ENCODE assay signal across 10 cellular contexts in genomic region chr5:138504799-138505198, GRCh38. TPM values are rescaled to one million over a fixed set of nuclear protein-coding genes. Genes with fewer than 3 reads are reported as not detected.
DNase-seq lines count a peak whose midpoint lies in the region; ATAC-seq, FAIRE-seq and TF ChIP-seq lines count a peak whose summit lies in the region.
"Had no signal": no experiment of that assay in that cellular context is flagged by ENCODE, and none has a peak within 500 bp of the region (broad histone marks: within the 10 kb centered on the region; RNA-seq: fewer than 3 reads in every experiment).

No MANE protein-coding gene starts in this region.

- H3K4me1 Mint-ChIP-seq in activated T-cell treated with anti-CD3 and anti-CD28 coated beads, Interleukin-2, amount 50 U/mL, for 4 hours (ENCODE audit: low read depth) = no peaks in the 10 kb centered on the region

- H3K4me3 ChIP-seq in ascending aorta = no peak overlapping the region
- peak overlapping the region in 1 of 3 experiments; percentile 16 for H3K4me3 ChIP-seq in keratinocyte (ENCODE audit: control insufficient read depth in 2 of 3, extremely low read depth in 1 of 3, insufficient read depth in 2 of 3, low read depth in 1 of 3, low read length in 3 of 3)
- H3K4me3 ChIP-seq in transverse colon = no peak overlapping the region
- H3K4me3 ChIP-seq in kidney (ENCODE audit: low read length in 2 of 2) = no peak overlapping the region

- H3K9ac ChIP-seq in keratinocyte (ENCODE audit: control insufficient read depth, extremely low read depth, insufficient read depth, low read length) = peak overlapping the region; percentile 53
- no peak overlapping the region for H3K9ac ChIP-seq in kidney (ENCODE audit: low read length in 2 of 2)

- TF ChIP-seq CTCF in ascending aorta (IDR thresholded peaks at IDR 0.05) (no peak), keratinocyte (optimal IDR thresholded peaks at IDR 0.05 in 1 of 3, IDR thresholded peaks at IDR 0.05 in 1 of 3, conservative IDR thresholded peaks at IDR 0.05 in 1 of 3; ENCODE audit: extremely low read depth in 1 of 3, insufficient read depth in 2 of 3, low read length in 3 of 3) (no peak), transverse colon (IDR thresholded peaks at IDR 0.05) (no peak), kidney (IDR thresholded peaks at IDR 0.05; ENCODE audit: borderline replicate concordance, extremely low read depth, insufficient read depth) (no peak)

- H4K20me1 ChIP-seq in keratinocyte (ENCODE audit: control insufficient read depth, extremely low read depth, insufficient read depth, low read length) = peaks cover 5% of the 10 kb centered on the region

- dilution Hi-C loops in keratinocyte (cut with MboI; ENCODE audit: extremely low pct_ligation_motif_present, low sequenced_read_pairs) = no loop called here

- H3K79me2 ChIP-seq in keratinocyte (ENCODE audit: control insufficient read depth, insufficient read depth, low read length) = peaks cover 2% of the 10 kb centered on the region

- no peak for TF ChIP-seq EP300 in transverse colon (IDR thresholded peaks at IDR 0.05; ENCODE audit: low read depth)

- H3K27me3 ChIP-seq in ascending aorta (no peaks in the 10 kb centered on the region), keratinocyte (ENCODE audit: control insufficient read depth, extremely low read depth, insufficient read depth, low read length) (no peaks in the 10 kb centered on the region), transverse colon (no peaks in the 10 kb centered on the region)

- WGBS in transverse colon (ENCODE audit: low coverage in 1 of 2), 2 donors = 50 to 100% methylated on average over 1 to 4 of the region's 4 CpGs

- FAIRE-seq in keratinocyte (lab: Jason Lieb, UNC) (peak; percentile 97), kidney (lab: Jason Lieb, UNC) (no peak)

- peaks cover 19% of the 10 kb centered on the region for H3K36me3 Mint-ChIP-seq in activated T-cell treated with anti-CD3 and anti-CD28 coated beads, Interleukin-2, amount 50 U/mL, for 4 hours (ENCODE audit: insufficient read depth)

- H3K4me1 ChIP-seq in ascending aorta = peaks cover 5 to 19% of the 10 kb centered on the region in 2 donors
- peaks cover 35% of the 10 kb centered on the region for H3K4me1 ChIP-seq in keratinocyte (ENCODE audit: control insufficient read depth, extremely low read depth, insufficient read depth, low read length)
- H3K4me1 ChIP-seq in transverse colon = peaks cover 0 to 6% (median 4%) of the 10 kb centered on the region in 4 donors
- no peaks in the 10 kb centered on the region for H3K4me1 ChIP-seq in kidney (ENCODE audit: control insufficient read depth in 1 of 2, insufficient read depth in 1 of 2, low read depth in 1 of 2, low read length in 2 of 2)

- ATAC-seq in activated T-cell treated with anti-CD3 and anti-CD28 coated beads, Interleukin-2, amount 50 U/mL, for 4 hours = no peak

- no peaks in the 10 kb centered on the region for H3K27me3 Mint-ChIP-seq in activated T-cell treated with anti-CD3 and anti-CD28 coated beads, Interleukin-2, amount 50 U/mL, for 4 hours (ENCODE audit: low read depth)

- no peak overlapping the region for H3K4me3 Mint-ChIP-seq in activated T-cell treated with anti-CD3 and anti-CD28 coated beads, Interleukin-2, amount 50 U/mL, for 4 hours

- H3K9me3 ChIP-seq in ascending aorta = no peaks in the 10 kb centered on the region
- H3K9me3 ChIP-seq in keratinocyte (ENCODE audit: control insufficient read depth, low read depth, low read length) = no peaks in the 10 kb centered on the region
- no peaks in the 10 kb centered on the region for H3K9me3 ChIP-seq in transverse colon
- H3K9me3 ChIP-seq in kidney (ENCODE audit: control insufficient read depth in 1 of 2, low read length in 2 of 2) = no peaks in the 10 kb centered on the region

- peak overlapping the region; percentile 85 for H3K4me2 ChIP-seq in keratinocyte (ENCODE audit: control insufficient read depth, extremely low read depth, insufficient read depth, low read depth, low read length)

- peaks cover 5% of the 10 kb centered on the region for H3K9me1 ChIP-seq in keratinocyte (ENCODE audit: control insufficient read depth, extremely low read depth, insufficient read depth, low read length)

- DNase-seq in NCI-H345 (lab: John Stamatoyannopoulos, UW) (peak; percentile 28), NCI-H345 treated with DMSO at 0.1 percent for 48 hours (lab: John Stamatoyannopoulos, UW; ENCODE audit: unreplicated experiment) (no peak), ascending aorta (ENCODE audit: low spot score in 2 of 2) (peak in 1 of 2 donors; percentile 76), keratinocyte (ENCODE audit: low read depth, low spot score) (peak; percentile 94), transverse colon (no peak), kidney (no peak)
- no peak for DNase-seq in central memory CD4-positive, alpha-beta T cell
- no peak for DNase-seq in activated T-cell treated with anti-CD3 and anti-CD28 coated beads, Interleukin-2, amount 50 U/mL, for 4 hours
- DNase-seq: 8988T, NCI-H226 had no signal

- in situ Hi-C loops in transverse colon (cut with MboI; ENCODE audit: low pct_ligation_motif_present in 1 of 4, low pct_unique_long_range_greater_than_20kb in 1 of 4, low sequenced_read_pairs in 3 of 4) = loop anchor here in 3 of 4 donors (5.0 kb wide), 2 partner anchors 47 to 57 kb away; no protein-coding TSS in a partner anchor

- TF ChIP-seq POLR2A in transverse colon (IDR thresholded peaks at IDR 0.05) = no peak

- H3K27ac ChIP-seq in ascending aorta (peak overlapping the region; percentile 35 to 43), keratinocyte (ENCODE audit: control insufficient read depth, insufficient read depth, low read length) (peak overlapping the region; percentile 86), transverse colon (peak overlapping the region in 3 of 4 donors; percentile 13 to 22 (median 14)), kidney (ENCODE audit: low read depth in 2 of 2, low read length in 2 of 2) (no peak overlapping the region)

- no peak overlapping the region for H2AFZ ChIP-seq in keratinocyte (ENCODE audit: control insufficient read depth, low read length)

- intact Hi-C loops in ascending aorta (cut with DNase I) = loop anchor here (1.0 to 2.0 kb wide), 2 partner anchors 38 to 40 kb away; partner anchors contain the start of gene ETF1
- intact Hi-C loops in transverse colon (cut with DNase I; ENCODE audit: low total_unique reads) = loop anchor here (2.0 kb wide), 1 partner anchor 56 kb away; no protein-coding TSS in a partner anchor
- intact Hi-C loops in kidney (cut with DNase I) = loop anchor here (5.0 kb wide), 1 partner anchor 52 kb away; no protein-coding TSS in a partner anchor

- peaks cover 22 to 29% of the 10 kb centered on the region in 2 donors for H3K36me3 ChIP-seq in ascending aorta
- peaks cover 11 to 24% of the 10 kb centered on the region in 2 experiments for H3K36me3 ChIP-seq in keratinocyte (ENCODE audit: control insufficient read depth in 2 of 2, extremely low read depth in 1 of 2, insufficient read depth in 2 of 2, low read length in 2 of 2)
- H3K36me3 ChIP-seq in transverse colon = peaks cover 0 to 23% (median 9%) of the 10 kb centered on the region in 4 donors
- peaks cover 6 to 17% of the 10 kb centered on the region in 2 donors for H3K36me3 ChIP-seq in kidney (ENCODE audit: control insufficient read depth in 1 of 2, insufficient read depth in 2 of 2, low read length in 2 of 2)

- no peaks in the 10 kb centered on the region for H3K9me3 Mint-ChIP-seq in activated T-cell treated with anti-CD3 and anti-CD28 coated beads, Interleukin-2, amount 50 U/mL, for 4 hours

RNA-seq across cellular contexts. Expression of gene ETF1, which starts 38.2 kb away (rescaled TPM):
- total RNA-seq in ascending aorta = 28.2 TPM
- polyA plus RNA-seq in keratinocyte = 96.4 to 137 TPM (median 99.8 TPM) in 3 replicates
- 204 TPM for polyA plus RNA-seq in keratinocyte (2011; ENCODE audit: low read depth)
- polyA plus RNA-seq in keratinocyte (2011; cell fraction: cytosol; rRNA removed) = 94.9 and 161 TPM in 2 replicates
- 55.3 and 68.1 TPM in 2 replicates for polyA plus RNA-seq in keratinocyte (2011; cell fraction: nucleus; rRNA removed)
- 123 and 125 TPM in 2 replicates for polyA plus RNA-seq in keratinocyte (2012; ENCODE audit: low replicate concordance)
- polyA minus RNA-seq in keratinocyte = 22.5 to 200 TPM (median 154 TPM) in 3 replicates
- polyA minus RNA-seq in keratinocyte (2011; cell fraction: cytosol; rRNA and poly(A)+ RNA removed) = 121 TPM
- 33.1 and 62.9 TPM in 2 replicates for polyA minus RNA-seq in keratinocyte (2011; cell fraction: nucleus; rRNA and poly(A)+ RNA removed)
- 10 to 100 TPM; 39.8 to 66.6 (median 54.1) TPM for total RNA-seq in transverse colon
- total RNA-seq in activated T-cell treated with anti-CD3 and anti-CD28 coated beads, Interleukin-2, amount 50 U/mL, for 4 hours = 100 to 1,000 TPM; 261 to 279 (median 270) TPM
- total RNA-seq in kidney = 85.6 TPM
- 37.5 TPM for polyA plus RNA-seq in kidney (ENCODE audit: insufficient read depth, low read depth, low replicate concordance)

RNA-seq across cellular contexts. Expression of gene EGR1, which starts 39.5 kb away (rescaled TPM):
- total RNA-seq in ascending aorta (419 TPM), transverse colon (10 to 100 TPM; 56.0 to 69.9 (median 65.0) TPM), kidney (68.6 TPM)
- polyA plus RNA-seq in keratinocyte (2.8 to 7.0 TPM (median 5.6 TPM) in 3 replicates), kidney (ENCODE audit: insufficient read depth, low read depth, low replicate concordance) (65.8 TPM)
- polyA plus RNA-seq in keratinocyte (2011; ENCODE audit: low read depth) = 97.2 TPM
- 10.2 and 11.2 TPM in 2 replicates for polyA plus RNA-seq in keratinocyte (2011; cell fraction: cytosol; rRNA removed)
- 24.6 and 29.8 TPM in 2 replicates for polyA plus RNA-seq in keratinocyte (2011; cell fraction: nucleus; rRNA removed)
- 9.1 and 116 TPM in 2 replicates for polyA plus RNA-seq in keratinocyte (2012; ENCODE audit: low replicate concordance)
- polyA minus RNA-seq in keratinocyte = 6.4 to 11.1 TPM (median 9.3 TPM) in 3 replicates
- polyA minus RNA-seq in keratinocyte (2011; cell fraction: cytosol; rRNA and poly(A)+ RNA removed) = 15.0 TPM
- polyA minus RNA-seq in keratinocyte (2011; cell fraction: nucleus; rRNA and poly(A)+ RNA removed) = 9.7 and 12.6 TPM in 2 replicates
- 10 to 100 TPM; 18.9 to 26.4 (median 20.0) TPM for total RNA-seq in activated T-cell treated with anti-CD3 and anti-CD28 coated beads, Interleukin-2, amount 50 U/mL, for 4 hours

Comparison
In these comparisons a context has a peak if more than half of its experiments do, and no peak if none do; other contexts are left out.
1. DNase-seq: peak in NCI-H345 (single experiment) and keratinocyte (single experiment); none in NCI-H345 treated with DMSO at 0.1 percent for 48 hours (single experiment), transverse colon (single experiment), central memory CD4-positive, alpha-beta T cell (single experiment), activated T-cell treated with anti-CD3 and anti-CD28 coated beads, Interleukin-2, amount 50 U/mL, for 4 hours (single experiment) and kidney (single experiment).
2. H3K27ac ChIP-seq: peak in ascending aorta (2 of 2), keratinocyte (single experiment) and transverse colon (3 of 4); none in kidney (0 of 2).